Comparison of ENCODE assay signal across 16 cellular contexts in the genomic region with DNA sequence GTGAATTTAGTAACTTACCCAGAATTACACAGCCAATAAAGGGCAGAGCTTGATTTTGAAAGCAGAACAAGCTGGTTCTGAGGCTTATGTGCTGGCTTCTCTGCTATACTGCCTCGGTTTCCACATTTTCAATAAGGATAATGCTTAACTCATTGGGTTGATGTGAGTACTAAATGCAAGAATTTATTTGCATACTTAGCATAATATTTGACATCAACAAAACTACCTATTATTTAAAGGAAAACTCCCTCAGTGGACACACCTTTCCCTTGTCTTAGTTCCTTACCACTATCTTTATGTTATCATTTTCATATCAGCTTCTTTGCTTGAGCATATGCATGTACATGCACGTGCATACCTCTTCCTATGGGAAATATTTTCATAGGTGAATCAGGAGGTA. TPM values are rescaled to one million over a fixed set of nuclear protein-coding genes. Genes with fewer than 3 reads are reported as not detected.
DNase-seq lines count a peak whose midpoint lies in the region; ATAC-seq and TF ChIP-seq lines count a peak whose summit lies in the region.
"Had no signal": no experiment of that assay in that cellular context is flagged by ENCODE, and none has a peak within 500 bp of the region (broad histone marks: within the 10 kb centered on the region; RNA-seq: fewer than 3 reads in every experiment).

No MANE protein-coding gene starts in this region.

- peaks cover 71% of the 10 kb centered on the region for H3K27me3 Mint-ChIP-seq in nephron (ENCODE audit: low read depth)
- H3K27me3 Mint-ChIP-seq in effector memory CD8-positive, alpha-beta T cell: peaks cover 26 to 41% of the 10 kb centered on the region in 2 donors
- peaks cover 20% of the 10 kb centered on the region for H3K27me3 Mint-ChIP-seq in CD8-positive, alpha-beta T cell (ENCODE audit: low read depth)

- H3K27ac Mint-ChIP-seq in nephron: no peak overlapping the region
- no peak overlapping the region for H3K27ac Mint-ChIP-seq in effector memory CD8-positive, alpha-beta T cell
- H3K27ac Mint-ChIP-seq in CD8-positive, alpha-beta T cell: no peak overlapping the region
- H3K27ac Mint-ChIP-seq: B cell; CD4-positive, alpha-beta T cell; H9 had no signal

- WGBS in aorta, 2 donors: 75 to 77% methylated on average over 2 of the region's 2 CpGs

- H3K9ac ChIP-seq in colonic mucosa (ENCODE audit: low read depth in 2 of 2, low read length in 2 of 2): no peak overlapping the region

- CTCF ChIA-PET in CD8-positive, alpha-beta T cell (lab: Charles Lee): interaction anchor here (1.2 to 1.8 kb wide), 2 partner anchors 61 to 91 kb away, joined by 4 to 8 read pairs; no protein-coding TSS in a partner anchor

- H3K4me1 Mint-ChIP-seq in nephron: peaks cover 22% of the 10 kb centered on the region
- H3K4me1 Mint-ChIP-seq in effector memory CD8-positive, alpha-beta T cell (ENCODE audit: low read depth in 2 of 2): peaks cover 18 to 23% of the 10 kb centered on the region in 2 donors
- peaks cover 25% of the 10 kb centered on the region for H3K4me1 Mint-ChIP-seq in CD8-positive, alpha-beta T cell (ENCODE audit: low read depth)

- intact Hi-C loops in colonic mucosa (cut with DNase I) (no loop called here), aorta (cut with DNase I) (no loop called here)
- intact Hi-C loops in CD8-positive, alpha-beta T cell (cut with DNase I, micrococcal nuclease): loop anchor here in 1 of 2 experiments (10.0 kb wide), 1 partner anchor 408 kb away; no protein-coding TSS in a partner anchor

- H3K9me3 Mint-ChIP-seq in nephron: no peaks in the 10 kb centered on the region
- H3K9me3 Mint-ChIP-seq in effector memory CD8-positive, alpha-beta T cell: no peaks in the 10 kb centered on the region
- H3K9me3 Mint-ChIP-seq in CD8-positive, alpha-beta T cell: no peaks in the 10 kb centered on the region
- H3K9me3 Mint-ChIP-seq: CD4-positive, alpha-beta T cell had no signal

- peak overlapping the region; percentile 27 for H3K27ac ChIP-seq in RWPE2 (ENCODE audit: poor library complexity, severe bottlenecking)
- H3K27ac ChIP-seq in colonic mucosa: peak overlapping the region; percentile 47
- no peak overlapping the region for H3K27ac ChIP-seq in aorta (ENCODE audit: low read depth in 1 of 2, low read length in 2 of 2)
- H3K27ac ChIP-seq in CD8-positive, alpha-beta T cell (ENCODE audit: low read depth, low read length): no peak overlapping the region

- no peaks in the 10 kb centered on the region for H3K9me3 ChIP-seq in RWPE2 (ENCODE audit: severe bottlenecking)
- H3K9me3 ChIP-seq in colonic mucosa: no peaks in the 10 kb centered on the region
- no peaks in the 10 kb centered on the region for H3K9me3 ChIP-seq in aorta (ENCODE audit: control insufficient read depth, low read length)
- no peaks in the 10 kb centered on the region for H3K9me3 ChIP-seq in CD8-positive, alpha-beta T cell (ENCODE audit: low read length)

- H3K36me3 Mint-ChIP-seq in nephron (ENCODE audit: low read depth): no peaks in the 10 kb centered on the region
- H3K36me3 Mint-ChIP-seq in effector memory CD8-positive, alpha-beta T cell (ENCODE audit: insufficient read depth): peaks cover 10% of the 10 kb centered on the region
- H3K36me3 Mint-ChIP-seq in CD8-positive, alpha-beta T cell: peaks cover 2% of the 10 kb centered on the region

- DNase-seq in RWPE2 (ENCODE audit: low spot score) (no peak), colonic mucosa (no peak), aorta (no peak), inferior parietal cortex (ENCODE audit: extremely low spot score) (no peak)
- no peak for DNase-seq in effector memory CD8-positive, alpha-beta T cell
- no peak for DNase-seq in CD8-positive, alpha-beta T cell
- DNase-seq: CD4-positive, alpha-beta T cell; GF-D8; H9; Karpas-422; NCI-H1048; NCI-H524 treated with DMSO at 0.1 percent for 48 hours; SIG-M5 had no signal

- peaks cover 6% of the 10 kb centered on the region for H3K36me3 ChIP-seq in RWPE2 (ENCODE audit: low read depth)
- no peaks in the 10 kb centered on the region for H3K36me3 ChIP-seq in colonic mucosa
- no peaks in the 10 kb centered on the region for H3K36me3 ChIP-seq in aorta (ENCODE audit: control insufficient read depth in 1 of 2, insufficient read depth in 2 of 2, low read length in 1 of 2)
- no peaks in the 10 kb centered on the region for H3K36me3 ChIP-seq in CD8-positive, alpha-beta T cell (ENCODE audit: insufficient read depth, low read length)

- TF ChIP-seq CTCF in RWPE2 (IDR thresholded peaks at IDR 0.05; ENCODE audit: poor library complexity, severe bottlenecking) (no peak), colonic mucosa (IDR thresholded peaks at IDR 0.05) (no peak), nephron (IDR thresholded peaks at IDR 0.05; ENCODE audit: unreplicated experiment in 3 of 3) (no peak)
- no peak for TF ChIP-seq CTCF in CD8-positive, alpha-beta T cell (IDR thresholded peaks at IDR 0.05)

- H3K27me3 ChIP-seq in RWPE2 (ENCODE audit: insufficient read depth, poor library complexity, severe bottlenecking) (no peaks in the 10 kb centered on the region), colonic mucosa (peaks cover 6% of the 10 kb centered on the region), aorta (ENCODE audit: control insufficient read depth in 1 of 2, insufficient read depth in 2 of 2, low read length in 1 of 2) (peaks cover 0 to 2% of the 10 kb centered on the region in 2 donors)
- no peaks in the 10 kb centered on the region for H3K27me3 ChIP-seq in CD8-positive, alpha-beta T cell (ENCODE audit: insufficient read depth, low read length)

- H3K4me1 ChIP-seq in RWPE2 (ENCODE audit: insufficient read depth, poor library complexity, severe bottlenecking) (peaks cover 19% of the 10 kb centered on the region), colonic mucosa (peaks cover 16% of the 10 kb centered on the region), aorta (ENCODE audit: control insufficient read depth in 1 of 2, insufficient read depth in 2 of 2, low read length in 2 of 2) (peaks cover 2% of the 10 kb centered on the region in 2 donors)
- H3K4me1 ChIP-seq in CD8-positive, alpha-beta T cell (ENCODE audit: insufficient read depth, low read length): peaks cover 21% of the 10 kb centered on the region

- no peak for ATAC-seq in RWPE2 (ENCODE audit: low read depth)
- no peak for ATAC-seq in aorta (ENCODE audit: low FRiP score)
- no peak for ATAC-seq in effector memory CD8-positive, alpha-beta T cell (replicated peaks)
- ATAC-seq in CD8-positive, alpha-beta T cell: no peak
- ATAC-seq: SK-N-SH treated with all-trans-retinoic acid at 6 μM for 48 hours had no signal

- no peak overlapping the region for H3K4me3 ChIP-seq in RWPE2 (ENCODE audit: severe bottlenecking)
- H3K4me3 ChIP-seq in colonic mucosa: no peak overlapping the region
- no peak overlapping the region for H3K4me3 ChIP-seq in aorta (ENCODE audit: low read length in 2 of 2)
- no peak overlapping the region for H3K4me3 ChIP-seq in CD8-positive, alpha-beta T cell (ENCODE audit: low read depth, low read length)

- POLR2A ChIA-PET in CD8-positive, alpha-beta T cell (lab: Charles Lee): interaction anchor here (0.7 kb wide), 1 partner anchor 139 kb away, joined by 3 read pairs; no protein-coding TSS in a partner anchor

- H3K4me3 Mint-ChIP-seq in nephron: peak overlapping the region in 2 of 3 experiments; percentile 2 to 45
- no peak overlapping the region for H3K4me3 Mint-ChIP-seq in effector memory CD8-positive, alpha-beta T cell
- H3K4me3 Mint-ChIP-seq in CD8-positive, alpha-beta T cell: no peak overlapping the region
- H3K4me3 Mint-ChIP-seq: B cell had no signal

RNA-seq across cellular contexts. Expression of gene TGFA, which starts 3.0 kb away (rescaled TPM):
- total RNA-seq in colonic mucosa: 10 to 100 TPM; 21.4 to 25.8 TPM
- 1 to 10 TPM; 2.0 to 2.5 TPM for total RNA-seq in aorta
- 1 to 10 TPM in 1 of 2 donors, under 1 TPM in 1; 0.13 to 1.3 TPM for polyA plus RNA-seq in aorta
- total RNA-seq in CD8-positive, alpha-beta T cell: 1 to 10 TPM in 1 of 2 experiments, under 1 TPM in 1; 0.58 to 1.0 TPM
- total RNA-seq: B cell had no signal

Comparison
In these comparisons a context has a peak if more than half of its experiments do, and no peak if none do; other contexts are left out.
1. H3K27ac ChIP-seq: peak in RWPE2 (single experiment) and colonic mucosa (single experiment); none in aorta (0 of 2) and CD8-positive, alpha-beta T cell (single experiment).
2. H3K4me3 Mint-ChIP-seq: peak in nephron (2 of 3); none in effector memory CD8-positive, alpha-beta T cell (0 of 2) and CD8-positive, alpha-beta T cell (single experiment).
3. RNA of gene TGFA, which starts 3.0 kb away (total RNA-seq): 21.4 to 25.8 TPM in colonic mucosa; 2.0 to 2.5 TPM in aorta and 0.58 to 1.0 TPM in CD8-positive, alpha-beta T cell; every median in the first group is over 4 times any median in the second.